25 cellular contexts compared by ENCODE assay signal in genomic region chr13:111295896-111296295, GRCh38. TPM values are rescaled to one million over a fixed set of nuclear protein-coding genes. Genes with fewer than 3 reads are reported as not detected.
DNase-seq lines count a peak whose midpoint lies in the region; ATAC-seq and TF ChIP-seq lines count a peak whose summit lies in the region.
"Had no signal": no experiment of that assay in that cellular context is flagged by ENCODE, and none has a peak within 500 bp of the region (broad histone marks: within the 10 kb centered on the region; RNA-seq: fewer than 3 reads in every experiment).

No MANE protein-coding gene starts in this region.

- no peak for ATAC-seq in activated naive CD8-positive, alpha-beta T cell treated with anti-CD3 and anti-CD28 coated beads, Interleukin-2, amount 50 U/mL, for 24 hours
- ATAC-seq in central memory CD8-positive, alpha-beta T cell (replicated peaks; ENCODE audit: extremely low read depth, poor library complexity, severe bottlenecking) = no peak
- ATAC-seq in stimulated activated effector memory CD8-positive, alpha-beta T cell treated with anti-CD3 and anti-CD28 coated beads, Interleukin-12 subunit alpha, Interleukin-12 subunit beta, amount 100 ng/mL, for 72 hours = no peak
- no peak for ATAC-seq in body of pancreas
- ATAC-seq: PC-3 had no signal

- H3K4me1 Mint-ChIP-seq in activated naive CD8-positive, alpha-beta T cell treated with anti-CD3 and anti-CD28 coated beads for 36 hours = peaks cover 12% of the 10 kb centered on the region
- H3K4me1 Mint-ChIP-seq in activated naive CD8-positive, alpha-beta T cell treated with anti-CD3 and anti-CD28 coated beads, Interleukin-2, amount 50 U/mL, for 24 hours = peaks cover 7% of the 10 kb centered on the region
- H3K4me1 Mint-ChIP-seq in central memory CD8-positive, alpha-beta T cell = peaks cover 18% of the 10 kb centered on the region
- peaks cover 14% of the 10 kb centered on the region for H3K4me1 Mint-ChIP-seq in stimulated activated effector memory CD8-positive, alpha-beta T cell treated with anti-CD3 and anti-CD28 coated beads, Interleukin-12 subunit alpha, Interleukin-12 subunit beta, amount 100 ng/mL, for 72 hours
- H3K4me1 Mint-ChIP-seq: B cell, H9 had no signal

- H3K9me3 Mint-ChIP-seq in activated naive CD8-positive, alpha-beta T cell treated with anti-CD3 and anti-CD28 coated beads for 36 hours = no peaks in the 10 kb centered on the region
- H3K9me3 Mint-ChIP-seq in activated naive CD8-positive, alpha-beta T cell treated with anti-CD3 and anti-CD28 coated beads, Interleukin-2, amount 50 U/mL, for 24 hours = no peaks in the 10 kb centered on the region
- H3K9me3 Mint-ChIP-seq in central memory CD8-positive, alpha-beta T cell = no peaks in the 10 kb centered on the region
- no peaks in the 10 kb centered on the region for H3K9me3 Mint-ChIP-seq in stimulated activated effector memory CD8-positive, alpha-beta T cell treated with anti-CD3 and anti-CD28 coated beads, Interleukin-12 subunit alpha, Interleukin-12 subunit beta, amount 100 ng/mL, for 72 hours
- H3K9me3 Mint-ChIP-seq: CD8-positive, alpha-beta memory T cell; H9; HFFc6; IgD-negative memory B cell had no signal

- no peak overlapping the region for H3K4me3 Mint-ChIP-seq in activated naive CD8-positive, alpha-beta T cell treated with anti-CD3 and anti-CD28 coated beads for 36 hours
- no peak overlapping the region for H3K4me3 Mint-ChIP-seq in activated naive CD8-positive, alpha-beta T cell treated with anti-CD3 and anti-CD28 coated beads, Interleukin-2, amount 50 U/mL, for 24 hours
- H3K4me3 Mint-ChIP-seq in central memory CD8-positive, alpha-beta T cell = peak overlapping the region; percentile 31
- H3K4me3 Mint-ChIP-seq in stimulated activated effector memory CD8-positive, alpha-beta T cell treated with anti-CD3 and anti-CD28 coated beads, Interleukin-12 subunit alpha, Interleukin-12 subunit beta, amount 100 ng/mL, for 72 hours = no peak overlapping the region
- H3K4me3 Mint-ChIP-seq: B cell, H9, HFFc6, IgD-negative memory B cell had no signal

- no peaks in the 10 kb centered on the region for H3K4me1 ChIP-seq in vagina
- H3K4me1 ChIP-seq in body of pancreas = peaks cover 4% of the 10 kb centered on the region
- no peaks in the 10 kb centered on the region for H3K4me1 ChIP-seq in BE2C

- peak; percentile 12 for TF ChIP-seq POLR2A in GM19193 (IDR thresholded peaks at IDR 0.05; ENCODE audit: extremely low read depth, insufficient read depth, insufficient read length)
- no peak for TF ChIP-seq POLR2A in vagina (IDR thresholded peaks at IDR 0.05)
- TF ChIP-seq POLR2A in body of pancreas (IDR thresholded peaks at IDR 0.05) = no peak

- TF ChIP-seq CTCF in vagina (IDR thresholded peaks at IDR 0.05) (no peak), body of pancreas (IDR thresholded peaks at IDR 0.05) (no peak), BE2C (IDR thresholded peaks at IDR 0.05; ENCODE audit: low read depth, low read length) (no peak)

- H3K9me3 ChIP-seq in vagina (no peaks in the 10 kb centered on the region), body of pancreas (no peaks in the 10 kb centered on the region), BE2C (no peaks in the 10 kb centered on the region)

- peaks cover 7% of the 10 kb centered on the region for H3K36me3 Mint-ChIP-seq in activated naive CD8-positive, alpha-beta T cell treated with anti-CD3 and anti-CD28 coated beads for 36 hours
- H3K36me3 Mint-ChIP-seq in activated naive CD8-positive, alpha-beta T cell treated with anti-CD3 and anti-CD28 coated beads, Interleukin-2, amount 50 U/mL, for 24 hours (ENCODE audit: low read depth) = peaks cover 39% of the 10 kb centered on the region
- peaks cover 22% of the 10 kb centered on the region for H3K36me3 Mint-ChIP-seq in central memory CD8-positive, alpha-beta T cell (ENCODE audit: insufficient read depth)
- H3K36me3 Mint-ChIP-seq in stimulated activated effector memory CD8-positive, alpha-beta T cell treated with anti-CD3 and anti-CD28 coated beads, Interleukin-12 subunit alpha, Interleukin-12 subunit beta, amount 100 ng/mL, for 72 hours = peaks cover 75% of the 10 kb centered on the region
- H3K36me3 Mint-ChIP-seq: IgD-negative memory B cell had no signal

- WGBS in body of pancreas, 2 donors = 89 to 90% methylated on average over 7 to 9 of the region's 9 CpGs

- intact Hi-C loops in vagina (cut with DNase I) = no loop called here
- intact Hi-C loops in body of pancreas (cut with DNase I) = no loop called here

- H3K36me3 ChIP-seq in vagina = peaks cover 0 to 52% of the 10 kb centered on the region in 2 donors
- H3K36me3 ChIP-seq in body of pancreas (replicated peaks in 1 of 2; ENCODE audit: insufficient read depth in 1 of 2, low read depth in 2 of 2) = peaks cover 0 to 8% of the 10 kb centered on the region in 2 donors
- peaks cover 5% of the 10 kb centered on the region; the same call in 1 of the 2 replicates for H3K36me3 ChIP-seq in BE2C

- peak overlapping the region; percentile 34 for H3K27ac Mint-ChIP-seq in activated naive CD8-positive, alpha-beta T cell treated with anti-CD3 and anti-CD28 coated beads for 36 hours
- H3K27ac Mint-ChIP-seq in activated naive CD8-positive, alpha-beta T cell treated with anti-CD3 and anti-CD28 coated beads, Interleukin-2, amount 50 U/mL, for 24 hours = no peak overlapping the region
- no peak overlapping the region for H3K27ac Mint-ChIP-seq in central memory CD8-positive, alpha-beta T cell (ENCODE audit: low read depth)
- H3K27ac Mint-ChIP-seq in stimulated activated effector memory CD8-positive, alpha-beta T cell treated with anti-CD3 and anti-CD28 coated beads, Interleukin-12 subunit alpha, Interleukin-12 subunit beta, amount 100 ng/mL, for 72 hours = peak overlapping the region; percentile 52
- H3K27ac Mint-ChIP-seq: B cell, HFFc6 had no signal

- H3K27me3 ChIP-seq in vagina (no peaks in the 10 kb centered on the region), body of pancreas (no peaks in the 10 kb centered on the region), BE2C (no peaks in the 10 kb centered on the region)

- H3K27ac ChIP-seq in vagina (no peak overlapping the region), body of pancreas (no peak overlapping the region)

- H3K27me3 Mint-ChIP-seq in activated naive CD8-positive, alpha-beta T cell treated with anti-CD3 and anti-CD28 coated beads for 36 hours = no peaks in the 10 kb centered on the region
- H3K27me3 Mint-ChIP-seq in activated naive CD8-positive, alpha-beta T cell treated with anti-CD3 and anti-CD28 coated beads, Interleukin-2, amount 50 U/mL, for 24 hours = no peaks in the 10 kb centered on the region
- H3K27me3 Mint-ChIP-seq in central memory CD8-positive, alpha-beta T cell = no peaks in the 10 kb centered on the region
- H3K27me3 Mint-ChIP-seq: B cell; CD8-positive, alpha-beta memory T cell; IgD-negative memory B cell had no signal

- H3K4me3 ChIP-seq in vagina = no peak overlapping the region
- H3K4me3 ChIP-seq in body of pancreas = no peak overlapping the region
- no peak overlapping the region for H3K4me3 ChIP-seq in BE2C (ENCODE audit: low read depth, low read length)

- no peak for DNase-seq in activated naive CD8-positive, alpha-beta T cell treated with anti-CD3 and anti-CD28 coated beads for 36 hours
- no peak for DNase-seq in activated naive CD8-positive, alpha-beta T cell treated with anti-CD3 and anti-CD28 coated beads, Interleukin-2, amount 50 U/mL, for 24 hours
- DNase-seq in central memory CD8-positive, alpha-beta T cell (ENCODE audit: low spot score in 2 of 2) = no peak
- no peak for DNase-seq in stimulated activated effector memory CD8-positive, alpha-beta T cell treated with anti-CD3 and anti-CD28 coated beads, Interleukin-12 subunit alpha, Interleukin-12 subunit beta, amount 100 ng/mL, for 72 hours (ENCODE audit: low spot score in 2 of 2)
- no peak for DNase-seq in vagina (ENCODE audit: extremely low spot score in 2 of 2)
- no peak for DNase-seq in body of pancreas
- DNase-seq in BE2C = no peak
- DNase-seq: Calu3, GDM1, H9, HFFc6, NCI-H1417, NCI-H1694 treated with DMSO at 0.1 percent for 48 hours, NCI-H2081 treated with DMSO at 0.1 percent for 48 hours, NCI-H2171 treated with DMSO at 0.1 percent for 48 hours, NCI-H524 treated with DMSO at 0.1 percent for 48 hours, PC-3, Right ventricle myocardium superior had no signal

RNA-seq across cellular contexts. Expression of gene TEX29, which starts 24.5 kb away (rescaled TPM):
- total RNA-seq in activated naive CD8-positive, alpha-beta T cell treated with anti-CD3 and anti-CD28 coated beads for 36 hours = under 1 TPM in 1 of 2 experiments, not detected in 1; 0.46 TPM
- 2.9 TPM for total RNA-seq in vagina
- not detected for total RNA-seq in body of pancreas
- polyA plus RNA-seq in BE2C (2012; ENCODE audit: insufficient read depth, insufficient read length, low read depth) = not detected
- total RNA-seq: Calu3; CD8-positive, alpha-beta memory T cell; M059J; PC-3; Right ventricle myocardium superior; RPMI7951; SK-MEL-5 had no signal
- polyA plus RNA-seq: CD8-positive, alpha-beta memory T cell; IgD-negative memory B cell had no signal

Comparison
In these comparisons a context has a peak if more than half of its experiments do, and no peak if none do; other contexts are left out.
1. H3K27ac Mint-ChIP-seq: peak in activated naive CD8-positive, alpha-beta T cell treated with anti-CD3 and anti-CD28 coated beads for 36 hours (single experiment) and stimulated activated effector memory CD8-positive, alpha-beta T cell treated with anti-CD3 and anti-CD28 coated beads, Interleukin-12 subunit alpha, Interleukin-12 subunit beta, amount 100 ng/mL, for 72 hours (single experiment); none in activated naive CD8-positive, alpha-beta T cell treated with anti-CD3 and anti-CD28 coated beads, Interleukin-2, amount 50 U/mL, for 24 hours (single experiment) and central memory CD8-positive, alpha-beta T cell (single experiment).